In genomic region chr6:138498575-138499302, GRCh38 we compare ENCODE assay signal across 1 cellular context.
TF ChIP-seq lines count a peak whose summit lies in the region.

No MANE protein-coding gene starts in this region.

TF ChIP-seq in HEK293, 187 proteins besides CTCF, POLR2A, EP300 and RAD21 (continued from another document):
- TF ChIP-seq YY2 (tag by site-specific recombination; IDR thresholded peaks at IDR 0.05) = no peak
- no peak for TF ChIP-seq TCF7L2 (IDR thresholded peaks at IDR 0.05; ENCODE audit: borderline replicate concordance, low read depth, low read length)
- no peak for TF ChIP-seq ZNF155 (tag by site-specific recombination; IDR thresholded peaks at IDR 0.05)
- TF ChIP-seq HOXD13 (CRISPR knock-in tag; IDR thresholded peaks at IDR 0.05; ENCODE audit: borderline replicate concordance) = no peak
- no peak for TF ChIP-seq OVOL3 (tag by site-specific recombination; IDR thresholded peaks at IDR 0.05)
- no peak for TF ChIP-seq ZNF416 (tag by site-specific recombination; IDR thresholded peaks at IDR 0.05)
- TF ChIP-seq ATF2 (tag by site-specific recombination; IDR thresholded peaks at IDR 0.05; ENCODE audit: low read depth) = no peak
- no peak for TF ChIP-seq ZNF19 (tag by site-specific recombination; IDR thresholded peaks at IDR 0.05; ENCODE audit: low read depth)
- TF ChIP-seq ZNF521 (tag by site-specific recombination; IDR thresholded peaks at IDR 0.05) = no peak
- no peak for TF ChIP-seq ZNF248 (tag by site-specific recombination; IDR thresholded peaks at IDR 0.05)
- no peak for TF ChIP-seq ZNF121 (tag by site-specific recombination; IDR thresholded peaks at IDR 0.05)
- TF ChIP-seq ZNF18 (tag by site-specific recombination; IDR thresholded peaks at IDR 0.05) = peak; percentile 45; the same call in 1 of the 2 replicates
- TF ChIP-seq KLF1 (tag by site-specific recombination; IDR thresholded peaks at IDR 0.05) = no peak
- no peak for TF ChIP-seq ZNF426 (tag by site-specific recombination; IDR thresholded peaks at IDR 0.05)
- TF ChIP-seq ZSCAN4 (tag by site-specific recombination; IDR thresholded peaks at IDR 0.05) = peak; percentile 85
- no peak for TF ChIP-seq FEZF1 (tag by site-specific recombination; IDR thresholded peaks at IDR 0.05)
- TF ChIP-seq ZNF211 (tag by site-specific recombination; IDR thresholded peaks at IDR 0.05; ENCODE audit: low read depth) = no peak
- TF ChIP-seq ZBTB21 (tag by site-specific recombination; IDR thresholded peaks at IDR 0.05) = no peak
- peak; percentile 24; the same call in 1 of the 2 replicates for TF ChIP-seq ZNF2 (tag by site-specific recombination; IDR thresholded peaks at IDR 0.05)
- no peak for TF ChIP-seq ZSCAN18 (tag by site-specific recombination; IDR thresholded peaks at IDR 0.05)
- no peak for TF ChIP-seq ZNF610 (tag by site-specific recombination; IDR thresholded peaks at IDR 0.05; ENCODE audit: borderline replicate concordance)
- no peak for TF ChIP-seq ZNF747 (tag by site-specific recombination; IDR thresholded peaks at IDR 0.05)
- TF ChIP-seq ZBTB49 (tag by site-specific recombination; IDR thresholded peaks at IDR 0.05; ENCODE audit: low read depth) = no peak
- no peak for TF ChIP-seq ZNF239 (tag by site-specific recombination; IDR thresholded peaks at IDR 0.05)
- TF ChIP-seq ZNF398 (tag by site-specific recombination; IDR thresholded peaks at IDR 0.05) = no peak
- peak; percentile 63 for TF ChIP-seq ZBTB48 (tag by site-specific recombination; IDR thresholded peaks at IDR 0.05)
- TF ChIP-seq ZNF777 (tag by site-specific recombination; IDR thresholded peaks at IDR 0.05; ENCODE audit: borderline replicate concordance) = no peak
- no peak for TF ChIP-seq ZNF148 (tag by site-specific recombination; IDR thresholded peaks at IDR 0.05; ENCODE audit: borderline replicate concordance)
- no peak for TF ChIP-seq ZNF280D (tag by site-specific recombination; IDR thresholded peaks at IDR 0.05)
- TF ChIP-seq ZNF596 (tag by site-specific recombination; IDR thresholded peaks at IDR 0.05) = no peak
- TF ChIP-seq ZEB2 (tag by site-specific recombination; IDR thresholded peaks at IDR 0.05) = no peak
- no peak for TF ChIP-seq KLF10 (tag by site-specific recombination; IDR thresholded peaks at IDR 0.05)
